In genomic region chr21:36792505-36792967, GRCh38 we compare ENCODE assay signal across 13 cellular contexts.
DNase-seq lines count a peak whose midpoint lies in the region; ATAC-seq and FAIRE-seq lines count a peak whose summit lies in the region.
"Had no signal": no experiment of that assay in that cellular context is flagged by ENCODE, and none has a peak within 500 bp of the region (broad histone marks: within the 10 kb centered on the region; RNA-seq: fewer than 3 reads in every experiment).

No MANE protein-coding gene starts in this region.

- no peak overlapping the region for H3K27ac Mint-ChIP-seq in CD8-positive, alpha-beta memory T cell

- FAIRE-seq in RCC 7860 (lab: Jason Lieb, UNC): peak; percentile 23
- FAIRE-seq: endothelial cell of umbilical vein, GM12878 had no signal

- H3K4me3 Mint-ChIP-seq in CD8-positive, alpha-beta memory T cell: no peak overlapping the region

- no peaks in the 10 kb centered on the region for H3K9me3 ChIP-seq in CD8-positive, alpha-beta memory T cell (ENCODE audit: low read length)

- H3K4me1 ChIP-seq in CD8-positive, alpha-beta memory T cell (ENCODE audit: insufficient read depth, low read length): no peaks in the 10 kb centered on the region

- H3K4me3 ChIP-seq in CD8-positive, alpha-beta memory T cell (ENCODE audit: low read length): no peak overlapping the region
- H3K4me3 ChIP-seq: GM12878, PC-9 had no signal

- H3K27me3 ChIP-seq in CD8-positive, alpha-beta memory T cell (ENCODE audit: insufficient read depth, low read length, poor library complexity, severe bottlenecking): no peaks in the 10 kb centered on the region

- DNase-seq in DMS53 treated with DMSO at 0.1 percent for 48 hours (lab: John Stamatoyannopoulos, UW; ENCODE audit: unreplicated experiment): peak; percentile 40
- DNase-seq in H4 (ENCODE audit: low spot score): peak; percentile 29
- peak; percentile 84 for DNase-seq in RCC 7860 (ENCODE audit: low spot score)
- DNase-seq in glomerular visceral epithelial cell (ENCODE audit: extremely low spot score): peak; percentile 67
- DNase-seq in CD8-positive, alpha-beta memory T cell: no peak
- no peak for DNase-seq in globus pallidus (ENCODE audit: low spot score)
- DNase-seq: Calu3; NCI-H1105 treated with DMSO at 0.1 percent for 48 hours; stimulated activated CD4-positive, alpha-beta T cell treated with anti-CD3 and anti-CD28 coated beads, Interleukin-2, amount 100 ng/mL, for 48 hours had no signal

- H3K27ac ChIP-seq in CD8-positive, alpha-beta memory T cell (ENCODE audit: low read depth, low read length): no peak overlapping the region
- H3K27ac ChIP-seq: PC-9 had no signal

- no peak for ATAC-seq in HG02571 (IDR thresholded peaks at IDR 0.05; ENCODE audit: unreplicated experiment)
- ATAC-seq: GM12878 had no signal

- CTCF ChIA-PET in CD8-positive, alpha-beta memory T cell (lab: Charles Lee): no interaction called here

- peaks cover 12 to 22% (median 20%) of the 10 kb centered on the region in 5 donors for H3K9me3 Mint-ChIP-seq in CD8-positive, alpha-beta memory T cell

- H3K27me3 Mint-ChIP-seq in CD8-positive, alpha-beta memory T cell: no peaks in the 10 kb centered on the region

- peaks cover 0 to 1% (median 0%) of the 10 kb centered on the region in 3 donors for H3K4me1 Mint-ChIP-seq in CD8-positive, alpha-beta memory T cell

- H3K36me3 ChIP-seq in CD8-positive, alpha-beta memory T cell (ENCODE audit: insufficient read depth, low read length): no peaks in the 10 kb centered on the region

- H3K36me3 Mint-ChIP-seq in CD8-positive, alpha-beta memory T cell: peaks cover 12 to 51% (median 25%) of the 10 kb centered on the region in 3 donors

- POLR2A ChIA-PET in CD8-positive, alpha-beta memory T cell (lab: Charles Lee): no interaction called here

Comparison
In these comparisons a context has a peak if more than half of its experiments do, and no peak if none do; other contexts are left out.
1. DNase-seq: peak in DMS53 treated with DMSO at 0.1 percent for 48 hours (single experiment), H4 (single experiment), RCC 7860 (single experiment) and glomerular visceral epithelial cell (single experiment); none in CD8-positive, alpha-beta memory T cell (0 of 5) and globus pallidus (single experiment).